In genomic region chr10:129815898-129816665, GRCh38 we compare ENCODE assay signal across 21 cellular contexts.
DNase-seq lines count a peak whose midpoint lies in the region; ATAC-seq and TF ChIP-seq lines count a peak whose summit lies in the region.
"Had no signal": no experiment of that assay in that cellular context is flagged by ENCODE, and none has a peak within 500 bp of the region (broad histone marks: within the 10 kb centered on the region; RNA-seq: fewer than 3 reads in every experiment).

No MANE protein-coding gene starts in this region.

- H3K27ac Mint-ChIP-seq in MCF 10A (ENCODE audit: low read depth, unreplicated experiment) (no peak overlapping the region), natural killer cell (no peak overlapping the region)
- no peak overlapping the region for H3K27ac Mint-ChIP-seq in natural killer cell treated with Interleukin-12 subunit alpha and Interleukin-12 subunit beta and Interleukin-15 and Interleukin-18, amount 100 ng/mL, for 72 hours
- H3K27ac Mint-ChIP-seq: B cell; CD14-positive monocyte; CD4-positive, alpha-beta T cell; CD8-positive, alpha-beta memory T cell; GM23338; HFFc6 had no signal

- no peak overlapping the region for H3K4me3 Mint-ChIP-seq in MCF 10A (ENCODE audit: unreplicated experiment)
- no peak overlapping the region for H3K4me3 Mint-ChIP-seq in natural killer cell treated with Interleukin-12 subunit alpha and Interleukin-12 subunit beta and Interleukin-15 and Interleukin-18, amount 100 ng/mL, for 72 hours
- no peak overlapping the region for H3K4me3 Mint-ChIP-seq in natural killer cell
- H3K4me3 Mint-ChIP-seq: B cell; CD14-positive monocyte; CD4-positive, alpha-beta T cell; CD8-positive, alpha-beta memory T cell; GM23338; HFFc6 had no signal

- POLR2A ChIA-PET in MCF 10A (lab: Yijun Ruan, JAX), result no interaction called here

- TF ChIP-seq CTCF in breast epithelium (IDR thresholded peaks at IDR 0.05), result no peak
- no peak for TF ChIP-seq CTCF in MCF 10A (IDR thresholded peaks at IDR 0.05; ENCODE audit: unreplicated experiment)
- no peak for TF ChIP-seq CTCF in natural killer cell (IDR thresholded peaks at IDR 0.05)
- no peak for TF ChIP-seq CTCF in upper lobe of right lung (IDR thresholded peaks at IDR 0.05)

- H3K27me3 ChIP-seq in breast epithelium, result no peaks in the 10 kb centered on the region
- no peaks in the 10 kb centered on the region for H3K27me3 ChIP-seq in upper lobe of right lung
- H3K27me3 ChIP-seq: BLaER1 treated with 17β-estradiol and CSF1 and Interleukin-3, amounts not matched to agents 10 nM and 100 nM had no signal

- no TSS peak for BruUV-seq in MCF 10A (replicated peaks; lab: Mats Ljungman, UMichigan)

- no peak overlapping the region for H3K4me3 ChIP-seq in breast epithelium
- no peak overlapping the region for H3K4me3 ChIP-seq in upper lobe of right lung
- H3K4me3 ChIP-seq: BLaER1 treated with 17β-estradiol and CSF1 and Interleukin-3, amounts not matched to agents 10 nM and 100 nM; GM23338; HAP-1 had no signal

- CTCF ChIA-PET in MCF 10A (lab: Yijun Ruan, JAX), result interaction anchor here (0.6 kb wide), 1 partner anchor 792 kb away, joined by 3 read pairs; no protein-coding TSS in a partner anchor

- DNase-seq in breast epithelium (ENCODE audit: low spot score in 2 of 2) (no peak), MCF 10A (ENCODE audit: unreplicated experiment) (no peak), natural killer cell (no peak), ecto neural progenitor cell (ENCODE audit: low spot score) (peak; percentile 41), upper lobe of right lung (no peak), NCI-H524 treated with DMSO at 0.1 percent for 48 hours (lab: John Stamatoyannopoulos, UW) (no peak), NCI-H146 treated with DMSO at 0.1 percent for 48 hours (lab: John Stamatoyannopoulos, UW; ENCODE audit: unreplicated experiment) (no peak)
- DNase-seq in natural killer cell treated with Interleukin-12 subunit alpha and Interleukin-12 subunit beta and Interleukin-15 and Interleukin-18, amount 100 ng/mL, for 72 hours (ENCODE audit: low spot score), result no peak
- DNase-seq: CD4-positive, alpha-beta T cell; CD8-positive, alpha-beta memory T cell; DMS 273 treated with DMSO at 0.1 percent for 48 hours; DMS79; EL; GDM1; HFFc6 had no signal

- H3K4me1 ChIP-seq in breast epithelium (no peaks in the 10 kb centered on the region), upper lobe of right lung (no peaks in the 10 kb centered on the region)
- H3K4me1 ChIP-seq: HAP-1 had no signal

- H3K9me3 ChIP-seq in breast epithelium (no peaks in the 10 kb centered on the region), upper lobe of right lung (no peaks in the 10 kb centered on the region)
- H3K9me3 ChIP-seq: HAP-1 had no signal

- H3K27ac ChIP-seq in breast epithelium (peak overlapping the region; percentile 65 to 75), upper lobe of right lung (no peak overlapping the region)
- H3K27ac ChIP-seq: 22Rv1; BLaER1 treated with 17β-estradiol and CSF1 and Interleukin-3, amounts not matched to agents 10 nM and 100 nM had no signal

- H3K4me1 Mint-ChIP-seq in MCF 10A (ENCODE audit: insufficient read depth, unreplicated experiment), result peaks cover 7% of the 10 kb centered on the region
- H3K4me1 Mint-ChIP-seq in natural killer cell treated with Interleukin-12 subunit alpha and Interleukin-12 subunit beta and Interleukin-15 and Interleukin-18, amount 100 ng/mL, for 72 hours (ENCODE audit: low read depth in 2 of 2), result no peaks in the 10 kb centered on the region
- H3K4me1 Mint-ChIP-seq in natural killer cell, result no peaks in the 10 kb centered on the region
- H3K4me1 Mint-ChIP-seq: B cell; CD14-positive monocyte; CD8-positive, alpha-beta memory T cell; GM23338 had no signal

- H3K36me3 Mint-ChIP-seq in MCF 10A (ENCODE audit: insufficient read depth, unreplicated experiment) (no peaks in the 10 kb centered on the region), natural killer cell (no peaks in the 10 kb centered on the region)
- no peaks in the 10 kb centered on the region for H3K36me3 Mint-ChIP-seq in natural killer cell treated with Interleukin-12 subunit alpha and Interleukin-12 subunit beta and Interleukin-15 and Interleukin-18, amount 100 ng/mL, for 72 hours
- H3K36me3 Mint-ChIP-seq: CD14-positive monocyte; CD8-positive, alpha-beta memory T cell had no signal

- TF ChIP-seq POLR2A in breast epithelium (IDR thresholded peaks at IDR 0.05), result no peak

- peak; percentile 22 to 33 for ATAC-seq in natural killer cell treated with Interleukin-12 subunit alpha and Interleukin-12 subunit beta and Interleukin-15 and Interleukin-18, amount 100 ng/mL, for 72 hours
- no peak for ATAC-seq in natural killer cell
- peak; percentile 29 for ATAC-seq in upper lobe of right lung
- ATAC-seq: GM23338 had no signal

- H3K9me3 Mint-ChIP-seq in MCF 10A (ENCODE audit: unreplicated experiment) (peaks cover 14% of the 10 kb centered on the region), natural killer cell (no peaks in the 10 kb centered on the region)
- peaks cover 8% of the 10 kb centered on the region for H3K9me3 Mint-ChIP-seq in natural killer cell treated with Interleukin-12 subunit alpha and Interleukin-12 subunit beta and Interleukin-15 and Interleukin-18, amount 100 ng/mL, for 72 hours
- H3K9me3 Mint-ChIP-seq: CD4-positive, alpha-beta T cell had no signal

- no peaks in the 10 kb centered on the region for H3K36me3 ChIP-seq in breast epithelium
- no peaks in the 10 kb centered on the region for H3K36me3 ChIP-seq in upper lobe of right lung
- H3K36me3 ChIP-seq: HAP-1 had no signal

- H3K27me3 Mint-ChIP-seq in MCF 10A (ENCODE audit: insufficient read depth, unreplicated experiment) (no peaks in the 10 kb centered on the region), natural killer cell (ENCODE audit: low read depth in 2 of 2) (peaks cover 0 to 24% of the 10 kb centered on the region in 2 donors)
- H3K27me3 Mint-ChIP-seq in natural killer cell treated with Interleukin-12 subunit alpha and Interleukin-12 subunit beta and Interleukin-15 and Interleukin-18, amount 100 ng/mL, for 72 hours, result peaks cover 2 to 12% of the 10 kb centered on the region in 2 donors

- intact Hi-C loops in breast epithelium (cut with DNase I; ENCODE audit: low total_unique reads) (loop anchor here (10.0 kb wide), 1 partner anchor 979 kb away; no protein-coding TSS in a partner anchor), MCF 10A (cut with micrococcal nuclease) (no loop called here), natural killer cell (cut with micrococcal nuclease) (no loop called here), upper lobe of right lung (cut with DNase I) (no loop called here)

Comparison
In these comparisons a context has a peak if more than half of its experiments do, and no peak if none do; other contexts are left out.
1. ATAC-seq: peak in natural killer cell treated with Interleukin-12 subunit alpha and Interleukin-12 subunit beta and Interleukin-15 and Interleukin-18, amount 100 ng/mL, for 72 hours (2 of 2) and upper lobe of right lung (single experiment); none in natural killer cell (0 of 3).